Comparison of ENCODE assay signal across 7 cellular contexts in the genomic region with DNA sequence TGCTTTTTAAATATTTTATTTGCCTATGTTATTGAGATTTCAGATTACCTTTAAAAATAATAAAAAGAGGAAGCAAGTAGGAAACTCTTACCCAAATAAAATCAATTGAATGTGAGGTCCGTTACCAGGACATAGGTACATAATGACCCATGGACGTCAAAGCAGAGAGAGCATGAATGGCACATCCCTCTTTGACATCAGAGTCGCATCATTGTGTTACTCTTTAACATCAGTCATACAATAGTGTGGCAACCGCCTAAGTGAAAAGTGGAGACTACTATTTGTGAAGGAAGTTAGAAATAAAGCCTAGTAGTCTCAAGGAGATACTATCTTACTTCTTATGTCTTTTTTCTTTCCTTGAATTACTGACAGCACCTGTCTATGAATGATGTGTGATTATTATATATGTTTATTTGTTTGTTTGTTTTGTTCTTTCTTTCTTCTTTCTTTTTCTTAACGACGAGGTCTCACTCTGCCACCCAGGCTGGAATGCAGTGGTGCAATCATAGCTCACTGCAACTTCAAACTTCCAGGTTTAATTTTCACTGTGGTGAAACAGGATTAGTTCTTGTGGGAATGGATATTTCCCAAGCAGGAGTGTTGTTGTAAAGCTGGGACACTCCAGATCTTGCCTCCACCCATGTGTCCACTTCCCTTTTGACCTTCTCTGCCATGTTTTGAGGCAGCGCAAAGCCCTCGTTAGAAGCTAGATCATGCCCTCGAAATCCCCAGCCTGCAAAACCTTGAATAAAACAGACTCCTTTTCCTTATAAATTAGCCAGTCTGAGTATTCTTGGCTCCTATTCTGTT.
"Had no signal": no experiment of that assay in that cellular context is flagged by ENCODE, and none has a peak within 500 bp of the region (broad histone marks: within the 10 kb centered on the region; RNA-seq: fewer than 3 reads in every experiment).

No MANE protein-coding gene starts in this region.

- DNase-seq: GM23248, H7, HFFc6, Karpas-422, KBM-7 had no signal

- ATAC-seq: HCT116, HepG2 had no signal
